In the genomic region with DNA sequence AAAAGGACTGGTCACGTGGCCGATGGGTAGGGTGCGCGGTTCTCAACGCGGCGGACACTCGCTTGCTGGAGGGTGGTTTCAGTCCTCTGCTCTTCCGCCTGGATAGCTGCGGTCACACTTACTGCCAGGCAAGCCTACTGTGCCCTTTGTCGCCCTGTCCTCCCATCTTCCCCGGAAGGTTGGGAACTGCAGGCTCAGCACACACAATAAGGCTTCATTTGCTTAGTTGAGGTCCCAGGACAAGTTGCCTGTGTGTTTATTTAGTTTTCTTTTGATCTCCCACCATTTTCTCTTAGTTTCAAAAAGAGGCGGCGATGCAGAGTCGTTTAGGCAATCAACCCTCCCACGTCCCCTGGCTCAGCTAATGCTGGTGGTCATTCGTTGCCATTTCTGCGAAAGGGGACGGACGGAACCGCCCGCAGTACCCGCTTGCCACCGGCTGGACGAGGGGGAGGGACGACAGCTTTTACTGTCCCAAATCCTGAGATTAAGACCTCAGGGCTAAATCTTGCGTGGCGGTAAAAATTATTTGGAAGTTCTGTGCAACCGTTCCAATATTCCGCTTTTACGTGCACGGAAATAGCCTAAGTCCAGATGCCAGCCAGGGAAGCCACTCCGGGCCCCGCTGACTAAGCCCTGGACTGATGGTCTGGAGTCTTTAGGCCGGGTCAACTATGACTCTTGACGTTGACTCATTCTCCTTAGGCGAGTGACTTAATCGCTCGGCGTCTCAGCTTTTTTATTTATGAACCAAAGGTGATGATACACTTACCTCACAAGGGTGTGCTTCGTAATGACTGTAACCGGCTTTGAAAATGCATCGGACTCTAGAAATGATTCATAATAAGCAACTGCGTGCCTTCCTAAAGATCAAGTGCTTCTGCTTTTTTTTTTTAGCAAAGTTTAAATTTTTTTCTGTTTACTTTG, we compare ENCODE assay signal across 1 cellular context.
A peak's percentile ranks its signal among the peaks of the same experiment; 100 is the strongest.
TF ChIP-seq lines count a peak whose summit lies in the region.

No MANE protein-coding gene starts in this region.

TF ChIP-seq in HEK293, 187 proteins besides CTCF, POLR2A, EP300 and RAD21 (continued from another document and continues in another):
- TF ChIP-seq, protein P1, sequence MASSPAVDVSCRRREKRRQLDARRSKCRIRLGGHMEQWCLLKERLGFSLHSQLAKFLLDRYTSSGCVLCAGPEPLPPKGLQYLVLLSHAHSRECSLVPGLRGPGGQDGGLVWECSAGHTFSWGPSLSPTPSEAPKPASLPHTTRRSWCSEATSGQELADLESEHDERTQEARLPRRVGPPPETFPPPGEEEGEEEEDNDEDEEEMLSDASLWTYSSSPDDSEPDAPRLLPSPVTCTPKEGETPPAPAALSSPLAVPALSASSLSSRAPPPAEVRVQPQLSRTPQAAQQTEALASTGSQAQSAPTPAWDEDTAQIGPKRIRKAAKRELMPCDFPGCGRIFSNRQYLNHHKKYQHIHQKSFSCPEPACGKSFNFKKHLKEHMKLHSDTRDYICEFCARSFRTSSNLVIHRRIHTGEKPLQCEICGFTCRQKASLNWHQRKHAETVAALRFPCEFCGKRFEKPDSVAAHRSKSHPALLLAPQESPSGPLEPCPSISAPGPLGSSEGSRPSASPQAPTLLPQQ (tag by site-specific recombination; IDR thresholded peaks at IDR 0.05), result 0 out of 2 replicates have a peak, but pooled peaks have one; percentile 12
- TF ChIP-seq ZNF837 (tag by site-specific recombination; IDR thresholded peaks at IDR 0.05) (no peak), ZNF768 (tag by site-specific recombination; IDR thresholded peaks at IDR 0.05) (no peak), GLI4 (tag by site-specific recombination; IDR thresholded peaks at IDR 0.05) (no peak), TRIM28 (IDR thresholded peaks at IDR 0.05; ENCODE audit: borderline replicate concordance, low read length) (no peak), HOXA7 (CRISPR knock-in tag; IDR thresholded peaks at IDR 0.05; ENCODE audit: borderline replicate concordance) (no peak), ZNF623 (tag by site-specific recombination; IDR thresholded peaks at IDR 0.05) (no peak), MEIS1 (CRISPR knock-in tag; IDR thresholded peaks at IDR 0.05; ENCODE audit: borderline replicate concordance) (no peak), SP7 (tag by site-specific recombination; IDR thresholded peaks at IDR 0.05) (0 out of 2 replicates have a peak, but pooled peaks have one; percentile 21), ZNF654 (tag by site-specific recombination; IDR thresholded peaks at IDR 0.05; ENCODE audit: low read depth) (no peak), ZNF843 (tag by site-specific recombination; IDR thresholded peaks at IDR 0.05) (no peak), ZNF777 (tag by site-specific recombination; IDR thresholded peaks at IDR 0.05; ENCODE audit: borderline replicate concordance) (no peak), ZNF501 (tag by site-specific recombination; IDR thresholded peaks at IDR 0.05) (no peak), ZBTB20 (tag by site-specific recombination; IDR thresholded peaks at IDR 0.05) (0 out of 2 replicates have a peak, but pooled peaks have one; percentile 51), ZNF114 (tag by site-specific recombination; IDR thresholded peaks at IDR 0.05) (no peak), ZNF596 (tag by site-specific recombination; IDR thresholded peaks at IDR 0.05) (no peak), GLI2 (tag by site-specific recombination; IDR thresholded peaks at IDR 0.05; ENCODE audit: borderline replicate concordance, low read depth) (0 out of 2 replicates have a peak, but pooled peaks have one; percentile 13), ZNF621 (tag by site-specific recombination; IDR thresholded peaks at IDR 0.05) (no peak), SCRT2 (tag by site-specific recombination; IDR thresholded peaks at IDR 0.05) (no peak), ZNF600 (tag by site-specific recombination; IDR thresholded peaks at IDR 0.05) (peak; percentile 73), ZNF248 (tag by site-specific recombination; IDR thresholded peaks at IDR 0.05) (no peak), GLIS1 (tag by site-specific recombination; IDR thresholded peaks at IDR 0.05) (no peak), ZFP41 (tag by site-specific recombination; IDR thresholded peaks at IDR 0.05; ENCODE audit: borderline replicate concordance) (no peak), MYNN (tag by site-specific recombination; IDR thresholded peaks at IDR 0.05; ENCODE audit: borderline replicate concordance) (no peak), ZBTB48 (tag by site-specific recombination; IDR thresholded peaks at IDR 0.05) (no peak), ZNF664 (tag by site-specific recombination; IDR thresholded peaks at IDR 0.05) (no peak), RBAK (tag by site-specific recombination; IDR thresholded peaks at IDR 0.05) (no peak), ZNF133 (tag by site-specific recombination; IDR thresholded peaks at IDR 0.05) (no peak), HOXC10 (CRISPR knock-in tag; IDR thresholded peaks at IDR 0.05) (no peak), ZNF776 (tag by site-specific recombination; IDR thresholded peaks at IDR 0.05; ENCODE audit: borderline replicate concordance) (no peak), MZF1 (tag by site-specific recombination; IDR thresholded peaks at IDR 0.05; ENCODE audit: borderline replicate concordance) (peak; percentile 15; the same call in 1 of the 2 replicates), ZNF76 (tag by site-specific recombination; IDR thresholded peaks at IDR 0.05; ENCODE audit: borderline replicate concordance, low read depth) (no peak), ZNF132 (tag by site-specific recombination; IDR thresholded peaks at IDR 0.05; ENCODE audit: borderline replicate concordance) (no peak)
- TF ChIP-seq, protein P2, sequence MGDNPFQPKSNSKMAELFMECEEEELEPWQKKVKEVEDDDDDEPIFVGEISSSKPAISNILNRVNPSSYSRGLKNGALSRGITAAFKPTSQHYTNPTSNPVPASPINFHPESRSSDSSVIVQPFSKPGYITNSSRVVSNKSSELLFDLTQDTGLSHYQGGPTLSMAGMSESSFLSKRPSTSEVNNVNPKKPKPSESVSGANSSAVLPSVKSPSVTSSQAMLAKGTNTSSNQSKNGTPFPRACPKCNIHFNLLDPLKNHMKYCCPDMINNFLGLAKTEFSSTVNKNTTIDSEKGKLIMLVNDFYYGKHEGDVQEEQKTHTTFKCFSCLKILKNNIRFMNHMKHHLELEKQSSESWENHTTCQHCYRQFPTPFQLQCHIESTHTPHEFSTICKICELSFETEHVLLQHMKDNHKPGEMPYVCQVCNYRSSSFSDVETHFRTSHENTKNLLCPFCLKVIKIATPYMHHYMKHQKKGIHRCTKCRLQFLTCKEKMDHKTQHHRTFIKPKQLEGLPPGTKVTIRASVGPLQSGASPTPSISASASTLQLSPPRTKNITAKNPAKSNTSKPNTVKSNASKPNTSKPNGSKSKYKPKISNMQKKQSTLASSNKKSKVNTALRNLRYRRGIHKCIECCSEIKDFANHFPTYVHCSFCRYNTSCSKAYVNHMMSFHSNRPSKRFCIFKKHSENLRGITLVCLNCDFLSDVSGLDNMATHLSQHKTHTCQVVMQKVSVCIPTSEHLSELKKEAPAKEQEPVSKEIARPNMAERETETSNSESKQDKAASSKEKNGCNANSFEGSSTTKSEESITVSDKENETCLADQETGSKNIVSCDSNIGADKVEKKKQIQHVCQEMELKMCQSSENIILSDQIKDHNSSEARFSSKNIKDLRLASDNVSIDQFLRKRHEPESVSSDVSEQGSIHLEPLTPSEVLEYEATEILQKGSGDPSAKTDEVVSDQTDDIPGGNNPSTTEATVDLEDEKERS (tag by site-specific recombination; IDR thresholded peaks at IDR 0.05), result no peak
- TF ChIP-seq, protein P3, sequence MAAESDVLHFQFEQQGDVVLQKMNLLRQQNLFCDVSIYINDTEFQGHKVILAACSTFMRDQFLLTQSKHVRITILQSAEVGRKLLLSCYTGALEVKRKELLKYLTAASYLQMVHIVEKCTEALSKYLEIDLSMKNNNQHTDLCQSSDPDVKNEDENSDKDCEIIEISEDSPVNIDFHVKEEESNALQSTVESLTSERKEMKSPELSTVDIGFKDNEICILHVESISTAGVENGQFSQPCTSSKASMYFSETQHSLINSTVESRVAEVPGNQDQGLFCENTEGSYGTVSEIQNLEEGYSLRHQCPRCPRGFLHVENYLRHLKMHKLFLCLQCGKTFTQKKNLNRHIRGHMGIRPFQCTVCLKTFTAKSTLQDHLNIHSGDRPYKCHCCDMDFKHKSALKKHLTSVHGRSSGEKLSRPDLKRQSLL (tag by site-specific recombination; IDR thresholded peaks at IDR 0.05), result no peak
- TF ChIP-seq, protein P4, sequence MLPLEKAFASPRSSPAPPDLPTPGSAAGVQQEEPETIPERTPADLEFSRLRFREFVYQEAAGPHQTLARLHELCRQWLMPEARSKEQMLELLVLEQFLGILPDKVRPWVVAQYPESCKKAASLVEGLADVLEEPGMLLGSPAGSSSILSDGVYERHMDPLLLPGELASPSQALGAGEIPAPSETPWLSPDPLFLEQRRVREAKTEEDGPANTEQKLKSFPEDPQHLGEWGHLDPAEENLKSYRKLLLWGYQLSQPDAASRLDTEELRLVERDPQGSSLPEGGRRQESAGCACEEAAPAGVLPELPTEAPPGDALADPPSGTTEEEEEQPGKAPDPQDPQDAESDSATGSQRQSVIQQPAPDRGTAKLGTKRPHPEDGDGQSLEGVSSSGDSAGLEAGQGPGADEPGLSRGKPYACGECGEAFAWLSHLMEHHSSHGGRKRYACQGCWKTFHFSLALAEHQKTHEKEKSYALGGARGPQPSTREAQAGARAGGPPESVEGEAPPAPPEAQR (tag by site-specific recombination; IDR thresholded peaks at IDR 0.05), result no peak
- TF ChIP-seq, protein P5, sequence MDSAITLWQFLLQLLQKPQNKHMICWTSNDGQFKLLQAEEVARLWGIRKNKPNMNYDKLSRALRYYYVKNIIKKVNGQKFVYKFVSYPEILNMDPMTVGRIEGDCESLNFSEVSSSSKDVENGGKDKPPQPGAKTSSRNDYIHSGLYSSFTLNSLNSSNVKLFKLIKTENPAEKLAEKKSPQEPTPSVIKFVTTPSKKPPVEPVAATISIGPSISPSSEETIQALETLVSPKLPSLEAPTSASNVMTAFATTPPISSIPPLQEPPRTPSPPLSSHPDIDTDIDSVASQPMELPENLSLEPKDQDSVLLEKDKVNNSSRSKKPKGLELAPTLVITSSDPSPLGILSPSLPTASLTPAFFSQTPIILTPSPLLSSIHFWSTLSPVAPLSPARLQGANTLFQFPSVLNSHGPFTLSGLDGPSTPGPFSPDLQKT (IDR thresholded peaks at IDR 0.05; ENCODE audit: borderline replicate concordance, low read depth, low read length), result no peak
- TF ChIP-seq, protein P6, sequence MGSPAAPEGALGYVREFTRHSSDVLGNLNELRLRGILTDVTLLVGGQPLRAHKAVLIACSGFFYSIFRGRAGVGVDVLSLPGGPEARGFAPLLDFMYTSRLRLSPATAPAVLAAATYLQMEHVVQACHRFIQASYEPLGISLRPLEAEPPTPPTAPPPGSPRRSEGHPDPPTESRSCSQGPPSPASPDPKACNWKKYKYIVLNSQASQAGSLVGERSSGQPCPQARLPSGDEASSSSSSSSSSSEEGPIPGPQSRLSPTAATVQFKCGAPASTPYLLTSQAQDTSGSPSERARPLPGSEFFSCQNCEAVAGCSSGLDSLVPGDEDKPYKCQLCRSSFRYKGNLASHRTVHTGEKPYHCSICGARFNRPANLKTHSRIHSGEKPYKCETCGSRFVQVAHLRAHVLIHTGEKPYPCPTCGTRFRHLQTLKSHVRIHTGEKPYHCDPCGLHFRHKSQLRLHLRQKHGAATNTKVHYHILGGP (tag by site-specific recombination; IDR thresholded peaks at IDR 0.05), result no peak
- TF ChIP-seq, protein P7, sequence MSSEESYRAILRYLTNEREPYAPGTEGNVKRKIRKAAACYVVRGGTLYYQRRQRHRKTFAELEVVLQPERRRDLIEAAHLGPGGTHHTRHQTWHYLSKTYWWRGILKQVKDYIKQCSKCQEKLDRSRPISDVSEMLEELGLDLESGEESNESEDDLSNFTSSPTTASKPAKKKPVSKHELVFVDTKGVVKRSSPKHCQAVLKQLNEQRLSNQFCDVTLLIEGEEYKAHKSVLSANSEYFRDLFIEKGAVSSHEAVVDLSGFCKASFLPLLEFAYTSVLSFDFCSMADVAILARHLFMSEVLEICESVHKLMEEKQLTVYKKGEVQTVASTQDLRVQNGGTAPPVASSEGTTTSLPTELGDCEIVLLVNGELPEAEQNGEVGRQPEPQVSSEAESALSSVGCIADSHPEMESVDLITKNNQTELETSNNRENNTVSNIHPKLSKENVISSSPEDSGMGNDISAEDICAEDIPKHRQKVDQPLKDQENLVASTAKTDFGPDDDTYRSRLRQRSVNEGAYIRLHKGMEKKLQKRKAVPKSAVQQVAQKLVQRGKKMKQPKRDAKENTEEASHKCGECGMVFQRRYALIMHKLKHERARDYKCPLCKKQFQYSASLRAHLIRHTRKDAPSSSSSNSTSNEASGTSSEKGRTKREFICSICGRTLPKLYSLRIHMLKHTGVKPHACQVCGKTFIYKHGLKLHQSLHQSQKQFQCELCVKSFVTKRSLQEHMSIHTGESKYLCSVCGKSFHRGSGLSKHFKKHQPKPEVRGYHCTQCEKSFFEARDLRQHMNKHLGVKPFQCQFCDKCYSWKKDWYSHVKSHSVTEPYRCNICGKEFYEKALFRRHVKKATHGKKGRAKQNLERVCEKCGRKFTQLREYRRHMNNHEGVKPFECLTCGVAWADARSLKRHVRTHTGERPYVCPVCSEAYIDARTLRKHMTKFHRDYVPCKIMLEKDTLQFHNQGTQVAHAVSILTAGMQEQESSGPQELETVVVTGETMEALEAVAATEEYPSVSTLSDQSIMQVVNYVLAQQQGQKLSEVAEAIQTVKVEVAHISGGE (tag by site-specific recombination; conservative IDR thresholded peaks at IDR 0.05; ENCODE audit: low read depth), result peak; percentile 67
- TF ChIP-seq, protein P8, sequence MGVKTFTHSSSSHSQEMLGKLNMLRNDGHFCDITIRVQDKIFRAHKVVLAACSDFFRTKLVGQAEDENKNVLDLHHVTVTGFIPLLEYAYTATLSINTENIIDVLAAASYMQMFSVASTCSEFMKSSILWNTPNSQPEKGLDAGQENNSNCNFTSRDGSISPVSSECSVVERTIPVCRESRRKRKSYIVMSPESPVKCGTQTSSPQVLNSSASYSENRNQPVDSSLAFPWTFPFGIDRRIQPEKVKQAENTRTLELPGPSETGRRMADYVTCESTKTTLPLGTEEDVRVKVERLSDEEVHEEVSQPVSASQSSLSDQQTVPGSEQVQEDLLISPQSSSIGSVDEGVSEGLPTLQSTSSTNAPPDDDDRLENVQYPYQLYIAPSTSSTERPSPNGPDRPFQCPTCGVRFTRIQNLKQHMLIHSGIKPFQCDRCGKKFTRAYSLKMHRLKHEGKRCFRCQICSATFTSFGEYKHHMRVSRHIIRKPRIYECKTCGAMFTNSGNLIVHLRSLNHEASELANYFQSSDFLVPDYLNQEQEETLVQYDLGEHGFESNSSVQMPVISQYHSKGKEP (tag by site-specific recombination; IDR thresholded peaks at IDR 0.05), result no peak
- TF ChIP-seq, protein P9, sequence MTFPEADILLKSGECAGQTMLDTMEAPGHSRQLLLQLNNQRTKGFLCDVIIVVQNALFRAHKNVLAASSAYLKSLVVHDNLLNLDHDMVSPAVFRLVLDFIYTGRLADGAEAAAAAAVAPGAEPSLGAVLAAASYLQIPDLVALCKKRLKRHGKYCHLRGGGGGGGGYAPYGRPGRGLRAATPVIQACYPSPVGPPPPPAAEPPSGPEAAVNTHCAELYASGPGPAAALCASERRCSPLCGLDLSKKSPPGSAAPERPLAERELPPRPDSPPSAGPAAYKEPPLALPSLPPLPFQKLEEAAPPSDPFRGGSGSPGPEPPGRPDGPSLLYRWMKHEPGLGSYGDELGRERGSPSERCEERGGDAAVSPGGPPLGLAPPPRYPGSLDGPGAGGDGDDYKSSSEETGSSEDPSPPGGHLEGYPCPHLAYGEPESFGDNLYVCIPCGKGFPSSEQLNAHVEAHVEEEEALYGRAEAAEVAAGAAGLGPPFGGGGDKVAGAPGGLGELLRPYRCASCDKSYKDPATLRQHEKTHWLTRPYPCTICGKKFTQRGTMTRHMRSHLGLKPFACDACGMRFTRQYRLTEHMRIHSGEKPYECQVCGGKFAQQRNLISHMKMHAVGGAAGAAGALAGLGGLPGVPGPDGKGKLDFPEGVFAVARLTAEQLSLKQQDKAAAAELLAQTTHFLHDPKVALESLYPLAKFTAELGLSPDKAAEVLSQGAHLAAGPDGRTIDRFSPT (tag by site-specific recombination; IDR thresholded peaks at IDR 0.05), result peak; percentile 85
